8 cellular contexts compared by ENCODE assay signal in genomic region chr18:62524443-62525200, GRCh38. TPM values are rescaled to one million over a fixed set of nuclear protein-coding genes. Genes with fewer than 3 reads are reported as not detected.
DNase-seq lines count a peak whose midpoint lies in the region; ATAC-seq, FAIRE-seq and TF ChIP-seq lines count a peak whose summit lies in the region.

No MANE protein-coding gene starts in this region.

- no peak overlapping the region for H4K91ac ChIP-seq in mesenchymal stem cell (ENCODE audit: low read length)

- TF ChIP-seq CTCF in A549 (IDR thresholded peaks at IDR 0.05), result no peak

- H2BK15ac ChIP-seq in mesenchymal stem cell (ENCODE audit: low read depth, poor library complexity, severe bottlenecking), result peak overlapping the region; percentile 57

- H3K4me1 ChIP-seq in A549 (peaks cover 17% of the 10 kb centered on the region; the same call in 2 of the 3 replicates), mesenchymal stem cell (ENCODE audit: control insufficient read depth, insufficient read depth, low read depth, low read length) (peaks cover 2% of the 10 kb centered on the region)

- H3K79me1 ChIP-seq in mesenchymal stem cell (replicated peaks; ENCODE audit: low read length, poor library complexity, severe bottlenecking), result peaks cover 13% of the 10 kb centered on the region

- no peaks in the 10 kb centered on the region for H3K9me3 Mint-ChIP-seq in activated CD4-positive, alpha-beta memory T cell treated with anti-CD3 and anti-CD28 coated beads, Interleukin-2, amount 10 ng/mL, durations not matched to agents 7 days and 5 days

- TF ChIP-seq POLR2A in A549 (IDR thresholded peaks at IDR 0.05; ENCODE audit: low read length) (0 out of 2 replicates have a peak, but pooled peaks have one; percentile 19), GM18505 (IDR thresholded peaks at IDR 0.05; ENCODE audit: borderline replicate concordance, extremely low read depth, insufficient read depth, insufficient read length) (peak; percentile 61)

- CTCF ChIA-PET in A549 (lab: Yijun Ruan, JAX), result interaction anchor here (0.7 to 1.0 kb wide), 3 partner anchors 13 to 99 kb away, joined by 3 to 4 read pairs (median 3); no protein-coding TSS in a partner anchor
- CTCF ChIA-PET in activated CD4-positive, alpha-beta memory T cell treated with anti-CD3 and anti-CD28 coated beads, Interleukin-2, amount 10 ng/mL, durations not matched to agents 7 days and 5 days (lab: Charles Lee), result interaction anchor here (1.4 to 1.7 kb wide), 2 partner anchors 61 to 103 kb away, joined by 3 to 5 read pairs; no protein-coding TSS in a partner anchor

- peaks cover 45% of the 10 kb centered on the region for H3K36me3 Mint-ChIP-seq in activated CD4-positive, alpha-beta memory T cell treated with anti-CD3 and anti-CD28 coated beads, Interleukin-2, amount 10 ng/mL, durations not matched to agents 7 days and 5 days (ENCODE audit: low read depth)

- peak overlapping the region in 1 of 2 experiments; percentile 86 for H3K23ac ChIP-seq in mesenchymal stem cell (ENCODE audit: low read length in 2 of 2)

- no peak overlapping the region for H2BK5ac ChIP-seq in mesenchymal stem cell (ENCODE audit: low read depth, low read length, poor library complexity, severe bottlenecking)

- TF ChIP-seq EP300 in A549 (IDR thresholded peaks at IDR 0.05), result no peak

- 4% methylated on average over 14 of the region's 57 CpGs for WGBS in A549 (ENCODE audit: missing lambda C conversion rate)
- WGBS in mesenchymal stem cell, result under 1% methylated on average over 56 of the region's 57 CpGs

- DNase-seq in A549 (ENCODE audit: low read depth in 1 of 2, low spot score in 1 of 2) (peak; percentile 19 to 33), NCI-H2171 (lab: John Stamatoyannopoulos, UW) (peak; percentile 41), mesenchymal stem cell (peak; percentile 73)
- peak; percentile 63 for DNase-seq in activated CD4-positive, alpha-beta memory T cell treated with anti-CD3 and anti-CD28 coated beads, Interleukin-2, amount 10 ng/mL, durations not matched to agents 7 days and 5 days
- peak; percentile 54 for DNase-seq in effector CD4-positive, alpha-beta T cell
- DNase-seq in stimulated activated CD8-positive, alpha-beta memory T cell treated with anti-CD3 and anti-CD28 coated beads, Interleukin-12 subunit alpha, Interleukin-12 subunit beta, amount 100 ng/mL, for 4 hours (ENCODE audit: low read depth), result peak; percentile 49

- H3K18ac ChIP-seq in mesenchymal stem cell (ENCODE audit: low read depth in 1 of 2, low read length in 2 of 2), result peak overlapping the region in 1 of 2 experiments; percentile 44

- H3K27me3 ChIP-seq in mesenchymal stem cell (ENCODE audit: control insufficient read depth in 1 of 2, insufficient read depth in 1 of 2, low read length in 2 of 2), result no peaks in the 10 kb centered on the region

- H3K4me2 ChIP-seq in A549 (peak overlapping the region; percentile 98), mesenchymal stem cell (ENCODE audit: low read length, poor library complexity, severe bottlenecking) (peak overlapping the region; percentile 99)

- TF ChIP-seq RAD21 in A549 (conservative IDR thresholded peaks at IDR 0.05 in 1 of 2, IDR thresholded peaks at IDR 0.05 in 1 of 2), result no peak

- peak overlapping the region; percentile 10 for H2AFZ ChIP-seq in mesenchymal stem cell (ENCODE audit: low read depth, low read length)

- H3K4me1 Mint-ChIP-seq in activated CD4-positive, alpha-beta memory T cell treated with anti-CD3 and anti-CD28 coated beads, Interleukin-2, amount 10 ng/mL, durations not matched to agents 7 days and 5 days, result peaks cover 34% of the 10 kb centered on the region

- peak overlapping the region; percentile 97 to 99 for H3K27ac ChIP-seq in A549
- H3K27ac ChIP-seq in mesenchymal stem cell (ENCODE audit: low read length, poor library complexity, severe bottlenecking), result peak overlapping the region; percentile 27

- peak overlapping the region; percentile 92 for H3K4me3 Mint-ChIP-seq in activated CD4-positive, alpha-beta memory T cell treated with anti-CD3 and anti-CD28 coated beads, Interleukin-2, amount 10 ng/mL, durations not matched to agents 7 days and 5 days

- H3K4me3 ChIP-seq in A549 (peak overlapping the region; percentile 92), mesenchymal stem cell (ENCODE audit: insufficient read depth in 1 of 2, low read depth in 1 of 2, low read length in 2 of 2) (peak overlapping the region; percentile 90 to 97)

- H2BK120ac ChIP-seq in mesenchymal stem cell (ENCODE audit: low read depth, low read length), result peak overlapping the region; percentile 52

- FAIRE-seq in A549 (lab: Jason Lieb, UNC), result no peak

- H3K14ac ChIP-seq in mesenchymal stem cell (ENCODE audit: low read length in 2 of 2), result peak overlapping the region in 1 of 2 experiments; percentile 26

- H3K36me3 ChIP-seq in mesenchymal stem cell (ENCODE audit: control insufficient read depth in 1 of 2, insufficient read depth in 2 of 2, low read depth in 1 of 2, low read length in 2 of 2), result peaks cover 0 to 4% of the 10 kb centered on the region in 2 experiments

- POLR2A ChIA-PET in A549 (lab: Yijun Ruan, JAX), result interaction anchor here (1.8 kb wide), 1 partner anchor 87 kb away, joined by 7 read pairs; no protein-coding TSS in a partner anchor
- POLR2A ChIA-PET in activated CD4-positive, alpha-beta memory T cell treated with anti-CD3 and anti-CD28 coated beads, Interleukin-2, amount 10 ng/mL, durations not matched to agents 7 days and 5 days (lab: Charles Lee), result interaction anchor here (0.7 to 7.7 kb wide), 8 partner anchors 13 to 841 kb away, joined by 3 to 140 read pairs (median 5); partner anchors contain the start of genes PIGN and RELCH

- peak overlapping the region; percentile 96 for H3K9ac ChIP-seq in mesenchymal stem cell (ENCODE audit: low read length)

- H3K27ac Mint-ChIP-seq in activated CD4-positive, alpha-beta memory T cell treated with anti-CD3 and anti-CD28 coated beads, Interleukin-2, amount 10 ng/mL, durations not matched to agents 7 days and 5 days, result peak overlapping the region; percentile 96

- peak overlapping the region in 1 of 2 experiments; percentile 47 for H3K4ac ChIP-seq in mesenchymal stem cell (ENCODE audit: low read depth in 1 of 2, low read length in 2 of 2)

- no peak overlapping the region for H2AK5ac ChIP-seq in mesenchymal stem cell (ENCODE audit: low read length, severe bottlenecking)

- no peaks in the 10 kb centered on the region for H3K27me3 Mint-ChIP-seq in activated CD4-positive, alpha-beta memory T cell treated with anti-CD3 and anti-CD28 coated beads, Interleukin-2, amount 10 ng/mL, durations not matched to agents 7 days and 5 days

- ATAC-seq in A549, result peak; percentile 27 to 49; a peak in 4 of 6 replicates
- peak; percentile 3 for ATAC-seq in GM18505 (IDR thresholded peaks at IDR 0.05; ENCODE audit: unreplicated experiment)
- ATAC-seq in GM21786 (IDR thresholded peaks at IDR 0.05; ENCODE audit: unreplicated experiment), result no peak

- H3K9me3 ChIP-seq in A549, result no peaks in the 10 kb centered on the region
- no peaks in the 10 kb centered on the region for H3K9me3 ChIP-seq in mesenchymal stem cell (ENCODE audit: control insufficient read depth, low read length)

- H2BK12ac ChIP-seq in mesenchymal stem cell (ENCODE audit: low read length in 2 of 2), result peak overlapping the region in 1 of 2 experiments; percentile 55

- H4K8ac ChIP-seq in mesenchymal stem cell (ENCODE audit: low read length), result no peak overlapping the region

TF ChIP-seq in A549, 52 proteins besides CTCF, POLR2A, EP300 and RAD21:
- no peak for TF ChIP-seq TFCP2L1 (CRISPR knock-in tag; IDR thresholded peaks at IDR 0.05)
- 0 out of 5 replicates have a peak, but pooled peaks of 1 of the 2 experiments have one; percentile 22 for TF ChIP-seq JUN (IDR thresholded peaks at IDR 0.05)

RNA-seq across cellular contexts. Expression of gene ZCCHC2, which starts 1.8 kb away (rescaled TPM):
- polyA plus RNA-seq in A549 (2011; rRNA removed) (12.5 and 15.5 TPM in 2 replicates), A549 (2017; fragmentation: RNase III; extraction: RNeasy Plus Mini Kit Qiagen cat#74134 plus additional on column Dnase treatment) (7.5 to 8.4 TPM (median 7.6 TPM) in 3 replicates)
- polyA plus RNA-seq in A549 (2012; cell fraction: cytosol; rRNA removed), result 7.6 and 9.2 TPM in 2 replicates
- polyA plus RNA-seq in A549 (2012; cell fraction: nucleus; rRNA removed), result 11.4 and 15.1 TPM in 2 replicates
- 27.3 and 32.6 TPM in 2 replicates for polyA minus RNA-seq in A549 (2011; rRNA and poly(A)+ RNA removed)
- 10 to 100 TPM; 51.7 to 52.3 TPM for total RNA-seq in activated CD4-positive, alpha-beta memory T cell treated with anti-CD3 and anti-CD28 coated beads, Interleukin-2, amount 10 ng/mL, durations not matched to agents 7 days and 5 days
- 4.7 TPM for polyA plus RNA-seq in mesenchymal stem cell (2013, experiment 1 of 2)
- 4.8 TPM for polyA plus RNA-seq in mesenchymal stem cell (2013, experiment 2 of 2)
